In genomic region chr1:92343061-92343460, GRCh38 we compare ENCODE assay signal across 29 cellular contexts. TPM values are rescaled to one million over a fixed set of nuclear protein-coding genes. Genes with fewer than 3 reads are reported as not detected.
DNase-seq lines count a peak whose midpoint lies in the region; ATAC-seq and TF ChIP-seq lines count a peak whose summit lies in the region.
"Had no signal": no experiment of that assay in that cellular context is flagged by ENCODE, and none has a peak within 500 bp of the region (broad histone marks: within the 10 kb centered on the region; RNA-seq: fewer than 3 reads in every experiment).

No MANE protein-coding gene starts in this region.

- CTCF ChIA-PET in IMR-90 (lab: Yijun Ruan, JAX) = no interaction called here

- H2BK15ac ChIP-seq in IMR-90 (ENCODE audit: low read depth, low read length) = no peak overlapping the region

- no peaks in the 10 kb centered on the region for H3K9me1 ChIP-seq in IMR-90 (ENCODE audit: insufficient read depth, low read length)

- intact Hi-C loops in IMR-90 (cut with micrococcal nuclease) = no loop called here
- intact Hi-C loops in lower lobe of right lung (cut with DNase I) = no loop called here

- no peak for TF ChIP-seq POLR2A in IMR-90 (IDR thresholded peaks at IDR 0.05; ENCODE audit: low read depth, low read length)

- no peak overlapping the region for H4K91ac ChIP-seq in IMR-90 (ENCODE audit: insufficient read depth, low read depth, low read length)

- H3K23ac ChIP-seq in IMR-90 (ENCODE audit: low read depth, low read length) = no peak overlapping the region

- H2AFZ ChIP-seq in IMR-90 (replicated peaks; ENCODE audit: low read length, poor library complexity) = no peak overlapping the region
- H2AFZ ChIP-seq: PC-9 had no signal

- no peak overlapping the region for H3K56ac ChIP-seq in IMR-90 (ENCODE audit: extremely low read depth, insufficient read depth, low read length)

- H2BK20ac ChIP-seq in IMR-90 (ENCODE audit: low read depth, low read length) = no peak overlapping the region

- H4K8ac ChIP-seq in IMR-90 (ENCODE audit: low read depth in 2 of 2, low read length in 2 of 2) = no peak overlapping the region

- H4K5ac ChIP-seq in IMR-90 (ENCODE audit: low read depth, low read length) = no peak overlapping the region

- ATAC-seq in IMR-90 (ENCODE audit: low read depth) (no peak), HG03196 (IDR thresholded peaks at IDR 0.05; ENCODE audit: unreplicated experiment) (no peak), lower lobe of right lung (no peak)
- ATAC-seq: GM12878, HCT116, Right ventricle myocardium inferior, SK-N-SH treated with all-trans-retinoic acid at 6 μM for 48 hours had no signal

- H2AK9ac ChIP-seq in IMR-90 (replicated peaks; ENCODE audit: low read depth, low read length, poor library complexity) = no peak overlapping the region

- H3K27ac ChIP-seq in IMR-90 (ENCODE audit: insufficient read depth, low read length) = no peak overlapping the region
- no peak overlapping the region for H3K27ac ChIP-seq in lower lobe of right lung
- H3K27ac ChIP-seq: C4-2B, HL-60, PC-9, SJCRH30 had no signal

- H3K9ac ChIP-seq in IMR-90 (ENCODE audit: low read depth, low read length) = no peak overlapping the region

- no peak for TF ChIP-seq RAD21 in IMR-90 (IDR thresholded peaks at IDR 0.05; ENCODE audit: low read length)

- POLR2A ChIA-PET in IMR-90 (lab: Charles Lee; ENCODE audit: unreplicated experiment) = no interaction called here

- no peaks in the 10 kb centered on the region for H3K4me1 ChIP-seq in IMR-90 (ENCODE audit: control insufficient read depth, insufficient read depth, low read length)
- H3K4me1 ChIP-seq in lower lobe of right lung = no peaks in the 10 kb centered on the region
- H3K4me1 ChIP-seq: SJCRH30 had no signal

- no CpG with 5 or more reads among the region's 3 CpGs for WGBS in IMR-90 (ENCODE audit: extremely low coverage in 2 of 2, insufficient read length in 1 of 2), 2 experiments

- H4K20me1 ChIP-seq in IMR-90 (ENCODE audit: insufficient read depth, low read length) = no peaks in the 10 kb centered on the region

- DNase-seq in IMR-90 = no peak
- DNase-seq in KBM-7 = peak; percentile 29
- peak; percentile 80 for DNase-seq in amniotic epithelial cell (ENCODE audit: low read depth)
- DNase-seq in fibroblast of villous mesenchyme (ENCODE audit: low read depth) = peak; percentile 43
- no peak for DNase-seq in activated CD4-positive, alpha-beta T cell treated with anti-CD3 and anti-CD28 coated beads, Interleukin-2, amount 50 U/mL, for 48 hours
- no peak for DNase-seq in lower lobe of right lung
- DNase-seq: CD8-positive, alpha-beta memory T cell; DMS 273 treated with DMSO at 0.1 percent for 48 hours; DMS79; EL; GDM1; KG1; MM.1S; NCI-H1092 treated with DMSO at 0.1 percent for 48 hours; NCI-H1436; NCI-H187; NCI-H2107; NCI-H524; NCI-H748 treated with DMSO at 0.1 percent for 48 hours; NK-92 treated with Interleukin-12 subunit alpha and Interleukin-12 subunit beta, amount 100 ng/mL, for 24 hours; PC-9; SJCRH30 had no signal

- H3K36me3 ChIP-seq in IMR-90 (ENCODE audit: control insufficient read depth, insufficient read depth, low read length) (peaks cover 8% of the 10 kb centered on the region), lower lobe of right lung (peaks cover 41% of the 10 kb centered on the region)

- no peaks in the 10 kb centered on the region for H3K9me3 ChIP-seq in IMR-90 (ENCODE audit: control insufficient read depth, insufficient read depth, low read length)
- H3K9me3 ChIP-seq in lower lobe of right lung = no peaks in the 10 kb centered on the region
- H3K9me3 ChIP-seq: SJCRH30 had no signal

- in situ Hi-C loops in IMR-90 (cut with MboI; ENCODE audit: low sequenced_read_pairs) = no loop called here
- in situ Hi-C loops in KBM-7 (cut with MboI; ENCODE audit: low pct_unique_long_range_greater_than_20kb, low sequenced_read_pairs) = no loop called here

- no peak overlapping the region for H2BK5ac ChIP-seq in IMR-90 (ENCODE audit: low read depth, low read length, poor library complexity, severe bottlenecking)

- H3K4me3 ChIP-seq in IMR-90 (ENCODE audit: insufficient read depth, low read depth, low read length) (no peak overlapping the region), fibroblast of villous mesenchyme (ENCODE audit: low read depth, low read length) (no peak overlapping the region), lower lobe of right lung (no peak overlapping the region)
- H3K4me3 ChIP-seq: GM12878, PC-9, SJCRH30 had no signal

- H3K27me3 ChIP-seq in IMR-90 (ENCODE audit: control insufficient read depth, insufficient read depth, low read length) = no peaks in the 10 kb centered on the region
- H3K27me3 ChIP-seq in lower lobe of right lung (ENCODE audit: low read depth) = no peaks in the 10 kb centered on the region
- H3K27me3 ChIP-seq: SJCRH30 had no signal

- no peak overlapping the region for H3K4ac ChIP-seq in IMR-90 (ENCODE audit: low read depth, low read length)

- no peak overlapping the region for H3K14ac ChIP-seq in IMR-90 (replicated peaks; ENCODE audit: low read depth, low read length)

- no peak overlapping the region for H3K4me2 ChIP-seq in IMR-90 (ENCODE audit: low read depth, low read length)
- H3K4me2 ChIP-seq: PC-9 had no signal

- no peak overlapping the region for H3K18ac ChIP-seq in IMR-90 (ENCODE audit: low read depth, low read length)

- no TSS peak for BruUV-seq in IMR-90 (replicated peaks; lab: Mats Ljungman, UMichigan)

- H2BK120ac ChIP-seq in IMR-90 (ENCODE audit: low read depth, low read length) = no peak overlapping the region

- dilution Hi-C loops in IMR-90 (cut with HindIII; ENCODE audit: low sequenced_read_pairs, unreplicated experiment) = no loop called here

- no peak overlapping the region for H2AK5ac ChIP-seq in IMR-90 (ENCODE audit: low read depth, low read length)

- TF ChIP-seq CTCF in IMR-90 (conservative IDR thresholded peaks at IDR 0.05; ENCODE audit: low read depth, low read length) (no peak), fibroblast of villous mesenchyme (IDR thresholded peaks at IDR 0.05; ENCODE audit: insufficient read depth, low read depth, low read length) (no peak), lower lobe of right lung (IDR thresholded peaks at IDR 0.05) (no peak)

- no peaks in the 10 kb centered on the region; a peak in 1 of 4 replicates for H3K79me1 ChIP-seq in IMR-90 (ENCODE audit: low read depth in 1 of 2, low read length in 2 of 2)

TF ChIP-seq in IMR-90, 13 proteins besides CTCF, POLR2A, EP300 and RAD21:
- no peak for TF ChIP-seq NFE2L2 (IDR thresholded peaks at IDR 0.05; ENCODE audit: low read depth, low read length)
- no peak for TF ChIP-seq MAZ (IDR thresholded peaks at IDR 0.05; ENCODE audit: borderline replicate concordance, low read depth, low read length)
- TF ChIP-seq CEBPB (IDR thresholded peaks at IDR 0.05; ENCODE audit: low read depth, low read length) = peak; percentile 71
TF ChIP-seq in IMR-90: peak in this region for 1.

RNA-seq across cellular contexts. Expression of gene RPAP2, which starts 44.2 kb away (rescaled TPM):
- 13.6 TPM in 2 replicates for total RNA-seq in IMR-90 (2012; rRNA removed)
- 3.9 and 7.1 TPM in 2 replicates for polyA plus RNA-seq in IMR-90 (2012; rRNA removed)
- polyA plus RNA-seq in IMR-90 (2012; cell fraction: cytosol; rRNA removed) = 0.46 and 1.6 TPM in 2 replicates
- polyA plus RNA-seq in IMR-90 (2012; cell fraction: nucleus; rRNA removed; ENCODE audit: low replicate concordance) = 0.44 and 4.0 TPM in 2 replicates
- 5.5 and 9.9 TPM in 2 replicates for total RNA-seq in fibroblast of villous mesenchyme
- 20.0 TPM for total RNA-seq in lower lobe of right lung

RNA-seq across cellular contexts. Expression of gene GLMN, which starts 44.3 kb away (rescaled TPM):
- 4.1 and 11.9 TPM in 2 replicates for total RNA-seq in IMR-90 (2012; rRNA removed)
- 3.3 and 4.7 TPM in 2 replicates for polyA plus RNA-seq in IMR-90 (2012; rRNA removed)
- polyA plus RNA-seq in IMR-90 (2012; cell fraction: cytosol; rRNA removed) = 0.21 and 0.22 TPM in 2 replicates
- 0.66 and 6.6 TPM in 2 replicates for polyA plus RNA-seq in IMR-90 (2012; cell fraction: nucleus; rRNA removed; ENCODE audit: low replicate concordance)
- 10.3 and 16.4 TPM in 2 replicates for total RNA-seq in fibroblast of villous mesenchyme
- 6.5 TPM for total RNA-seq in lower lobe of right lung

Comparison
In these comparisons a context has a peak if more than half of its experiments do, and no peak if none do; other contexts are left out.
1. DNase-seq: peak in KBM-7 (single experiment), amniotic epithelial cell (single experiment) and fibroblast of villous mesenchyme (single experiment); none in IMR-90 (single experiment), activated CD4-positive, alpha-beta T cell treated with anti-CD3 and anti-CD28 coated beads, Interleukin-2, amount 50 U/mL, for 48 hours (0 of 2) and lower lobe of right lung (single experiment).